Comparison of ENCODE assay signal across 7 cellular contexts in genomic region chr1:209805875-209806760, GRCh38. TPM values are rescaled to one million over a fixed set of nuclear protein-coding genes. Genes with fewer than 3 reads are reported as not detected.
A peak's percentile ranks its signal among the peaks of the same experiment; 100 is the strongest.
DNase-seq lines count a peak whose midpoint lies in the region; ATAC-seq and TF ChIP-seq lines count a peak whose summit lies in the region.

Gene IRF6, minus strand, starts transcription at chr1:209806142. Its CDS starts 4,729 bp downstream, at chr1:209801413.

- no peaks in the 10 kb centered on the region for H3K36me3 Mint-ChIP-seq in osteocyte (ENCODE audit: unreplicated experiment)

- DNase-seq in NT2/D1 (ENCODE audit: low read depth, low spot score) (peak; percentile 95), germinal center (ENCODE audit: low spot score) (peak; percentile 88), osteocyte (ENCODE audit: extremely low spot score, unreplicated experiment) (peak; percentile 87), transverse colon (peak; percentile 96)
- DNase-seq in activated naive CD4-positive, alpha-beta T cell treated with Interleukin-2 at 50 U/mL for 16 hours, result peak; percentile 57

- TF ChIP-seq CTCF in osteocyte (IDR thresholded peaks at IDR 0.05), result no peak
- TF ChIP-seq CTCF in transverse colon (IDR thresholded peaks at IDR 0.05), result no peak

- H3K27me3 ChIP-seq in NT2/D1 (ENCODE audit: insufficient read depth, insufficient read length) (no peaks in the 10 kb centered on the region), transverse colon (no peaks in the 10 kb centered on the region)

- intact Hi-C loops in transverse colon (cut with DNase I; ENCODE audit: low total_unique reads), result no loop called here

- H3K9me3 ChIP-seq in NT2/D1 (ENCODE audit: insufficient read depth, low read length), result no peaks in the 10 kb centered on the region
- no peaks in the 10 kb centered on the region for H3K9me3 ChIP-seq in transverse colon

- H3K4me1 ChIP-seq in NT2/D1 (ENCODE audit: insufficient read depth, insufficient read length) (peaks cover 3% of the 10 kb centered on the region), transverse colon (peaks cover 0 to 15% (median 3%) of the 10 kb centered on the region in 4 donors)

- WGBS in transverse colon (ENCODE audit: low coverage in 1 of 2), 2 donors, result 12% methylated on average over 24 of the region's 46 CpGs; no CpG with 5 or more reads in 1 of the 2 donors

- peak within 1 kb of the TSS; percentile 62 for H3K4me3 ChIP-seq in NT2/D1 (ENCODE audit: insufficient read length, low read depth)
- peak within 1 kb of the TSS; percentile 18 to 62 (median 56) for H3K4me3 ChIP-seq in transverse colon

- peaks cover 12% of the 10 kb centered on the region for H3K4me1 Mint-ChIP-seq in osteocyte (ENCODE audit: unreplicated experiment)

- in situ Hi-C loops in GM18951 (cut with MboI; ENCODE audit: low sequenced_read_pairs, unreplicated experiment) (no loop called here), transverse colon (cut with MboI; ENCODE audit: low pct_ligation_motif_present in 1 of 4, low pct_unique_long_range_greater_than_20kb in 1 of 4, low sequenced_read_pairs in 3 of 4) (no loop called here)

- H3K36me3 ChIP-seq in NT2/D1 (ENCODE audit: insufficient read depth, insufficient read length, low read length) (no peaks in the 10 kb centered on the region), transverse colon (no peaks in the 10 kb centered on the region)

- H3K27ac ChIP-seq in transverse colon, result peak within 1 kb of the TSS; percentile 77 to 89 (median 88)

- ATAC-seq in HG03159 (IDR thresholded peaks at IDR 0.05; ENCODE audit: unreplicated experiment), result peak; percentile 95

- no peaks in the 10 kb centered on the region for H3K9me3 Mint-ChIP-seq in osteocyte (ENCODE audit: unreplicated experiment)

- H3K4me3 Mint-ChIP-seq in osteocyte (ENCODE audit: unreplicated experiment), result peak within 1 kb of the TSS; percentile 68

- H3K9ac ChIP-seq in NT2/D1 (ENCODE audit: insufficient read length, low read depth), result peak within 1 kb of the TSS; percentile 67

- H3K27ac Mint-ChIP-seq in osteocyte (ENCODE audit: unreplicated experiment), result no peak within 1 kb of the TSS

- no peak for TF ChIP-seq EP300 in transverse colon (IDR thresholded peaks at IDR 0.05; ENCODE audit: low read depth)

- H3K27me3 Mint-ChIP-seq in osteocyte (ENCODE audit: unreplicated experiment), result peaks cover 33% of the 10 kb centered on the region

- TF ChIP-seq POLR2A in GM18951 (IDR thresholded peaks at IDR 0.05; ENCODE audit: extremely low read depth, insufficient read depth, insufficient read length) (peak; percentile 45), transverse colon (IDR thresholded peaks at IDR 0.05) (peak; percentile 99)

RNA-seq across cellular contexts. Expression of gene IRF6, which starts in this region (rescaled TPM):
- total RNA-seq in osteocyte, result 0.13 TPM in 1 of 2 replicates, not detected in the other
- 10 to 100 TPM; 26.1 to 78.0 (median 44.4) TPM for total RNA-seq in transverse colon

Comparison
In these comparisons a context has a peak if more than half of its experiments do, and no peak if none do; other contexts are left out.
1. Peak in every context shown above with its lines: DNase-seq, ATAC-seq, H3K4me3 ChIP-seq and H3K27ac ChIP-seq.
2. RNA of gene IRF6 (total RNA-seq): 26.1 to 78.0 TPM in transverse colon; 0.13 TPM in osteocyte; every median in the first group is over 10 times any median in the second.
3. Peak in DNase-seq in osteocyte; RNA of the gene not detected or under 1 TPM.